Comparison of ENCODE assay signal across 15 cellular contexts in genomic region chr9:93812410-93812668, GRCh38.
"Had no signal": no experiment of that assay in that cellular context is flagged by ENCODE, and none has a peak within 500 bp of the region (broad histone marks: within the 10 kb centered on the region; RNA-seq: fewer than 3 reads in every experiment).

No MANE protein-coding gene starts in this region.

- H3K4me1 ChIP-seq: gastrocnemius medialis, heart right ventricle had no signal

- H3K4me3 ChIP-seq: dorsolateral prefrontal cortex, gastrocnemius medialis, heart right ventricle, mucosa of descending colon had no signal

- H3K36me3 ChIP-seq: gastrocnemius medialis, heart right ventricle had no signal

- H3K9me3 ChIP-seq: gastrocnemius medialis, mucosa of descending colon had no signal

- DNase-seq: cortex of kidney; dorsolateral prefrontal cortex; effector CD8-positive, alpha-beta T cell; gastrocnemius medialis; heart right ventricle; hypothalamus; kidney glomerular epithelial cell; naive thymus-derived CD8-positive, alpha-beta T cell; posterior cingulate gyrus; right cardiac atrium; small intestine; stimulated activated CD4-positive, alpha-beta T cell treated with anti-CD3 and anti-CD28 coated beads, Interleukin-2, amount 100 ng/mL, for 48 hours; stimulated activated naive CD4-positive, alpha-beta T cell treated with Interleukin-2 at 50 U/mL for 16 hours; trophoblast cell had no signal

- H3K27ac ChIP-seq: dorsolateral prefrontal cortex, gastrocnemius medialis, heart right ventricle had no signal

- ATAC-seq: gastrocnemius medialis; heart right ventricle; naive thymus-derived CD8-positive, alpha-beta T cell; right cardiac atrium had no signal
